Comparison of ENCODE assay signal across 28 cellular contexts in the genomic region with DNA sequence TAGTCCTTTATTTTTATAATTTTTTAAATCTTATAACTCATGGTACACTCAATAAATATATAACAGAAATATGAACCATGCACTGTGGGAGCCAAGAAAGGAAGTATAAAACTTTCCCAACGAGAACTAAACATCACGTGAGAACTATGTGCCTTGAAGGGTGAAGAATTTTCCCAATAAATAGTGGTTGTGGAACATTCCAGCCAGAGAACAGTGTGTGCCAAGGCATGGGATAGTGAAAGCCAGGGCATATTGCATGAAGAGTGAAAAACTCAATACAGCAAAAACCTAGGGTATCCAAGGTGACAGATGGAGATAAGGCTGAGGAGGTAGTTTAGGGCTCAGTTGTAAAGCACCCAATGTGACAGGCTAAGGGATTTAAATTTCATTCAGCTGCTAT.
"Had no signal": no experiment of that assay in that cellular context is flagged by ENCODE, and none has a peak within 500 bp of the region (broad histone marks: within the 10 kb centered on the region; RNA-seq: fewer than 3 reads in every experiment).

No MANE protein-coding gene starts in this region.

- H3K4me3 Mint-ChIP-seq: activated B cell treated with CpG ODN at 0.5 μM for 24 hours; activated CD8-positive, alpha-beta T cell treated with anti-CD3 and anti-CD28 coated beads for 36 hours; activated T-cell treated with anti-CD3 and anti-CD28 coated beads, Interleukin-2, amount 50 U/mL, for 4 hours; activated T-helper 17 cell treated with anti-CD3 and anti-CD28 coated beads, Interleukin-2, amount 50 U/mL, for 72 hours; natural killer cell; neural progenitor cell; T-helper 2 cell treated with Interferon-gamma antibody and Interleukin-4, amounts not matched to agents 5 μg/mL and 100 μg/mL, for 36 hours had no signal

- H3K4me2 ChIP-seq: neural progenitor cell had no signal

- H3K79me2 ChIP-seq: parathyroid adenoma had no signal

- H3K4me1 Mint-ChIP-seq: activated B cell treated with CpG ODN at 0.5 μM for 24 hours; activated T-helper 17 cell treated with anti-CD3 and anti-CD28 coated beads, Interleukin-2, amount 50 U/mL, for 72 hours; natural killer cell; neural progenitor cell had no signal

- H3K4me3 ChIP-seq: body of pancreas, esophagus muscularis mucosa, heart left ventricle, left lung, lower lobe of right lung, neural progenitor cell, psoas muscle, right atrium auricular region, suprapubic skin, tibial nerve had no signal

- H3K27me3 Mint-ChIP-seq: activated B cell treated with CpG ODN at 0.5 μM for 24 hours; activated T-helper 17 cell treated with anti-CD3 and anti-CD28 coated beads, Interleukin-2, amount 50 U/mL, for 72 hours had no signal

- H3K27me3 ChIP-seq: body of pancreas, esophagus muscularis mucosa, heart left ventricle, left lung, neural progenitor cell, right atrium auricular region, suprapubic skin, tibial nerve had no signal

- H3K36me3 Mint-ChIP-seq: natural killer cell, neural progenitor cell had no signal

- H3K27ac ChIP-seq: body of pancreas, esophagus muscularis mucosa, heart left ventricle, left lung, lower lobe of right lung, neural progenitor cell, parathyroid adenoma, psoas muscle, right atrium auricular region, suprapubic skin, tibial nerve had no signal

- H3K9me3 Mint-ChIP-seq: activated B cell treated with CpG ODN at 0.5 μM for 24 hours; activated CD8-positive, alpha-beta T cell treated with anti-CD3 and anti-CD28 coated beads for 36 hours; activated T-cell treated with anti-CD3 and anti-CD28 coated beads, Interleukin-2, amount 50 U/mL, for 4 hours; activated T-helper 17 cell treated with anti-CD3 and anti-CD28 coated beads, Interleukin-2, amount 50 U/mL, for 72 hours; natural killer cell; neural progenitor cell; T-helper 2 cell treated with Interferon-gamma antibody and Interleukin-4, amounts not matched to agents 5 μg/mL and 100 μg/mL, for 36 hours had no signal

- H3K27ac Mint-ChIP-seq: activated B cell treated with CpG ODN at 0.5 μM for 24 hours; activated CD8-positive, alpha-beta T cell treated with anti-CD3 and anti-CD28 coated beads for 36 hours; activated T-helper 17 cell treated with anti-CD3 and anti-CD28 coated beads, Interleukin-2, amount 50 U/mL, for 72 hours; natural killer cell; neural progenitor cell; T-helper 2 cell treated with Interferon-gamma antibody and Interleukin-4, amounts not matched to agents 5 μg/mL and 100 μg/mL, for 36 hours had no signal

- ATAC-seq: activated CD8-positive, alpha-beta T cell treated with anti-CD3 and anti-CD28 coated beads for 36 hours; activated T-cell treated with anti-CD3 and anti-CD28 coated beads, Interleukin-2, amount 50 U/mL, for 4 hours; activated T-helper 17 cell treated with anti-CD3 and anti-CD28 coated beads, Interleukin-2, amount 50 U/mL, for 72 hours; body of pancreas; heart left ventricle; left lung; lower lobe of right lung; natural killer cell; psoas muscle had no signal

- H3K9ac ChIP-seq: neural progenitor cell, parathyroid adenoma had no signal

- H3K4me1 ChIP-seq: body of pancreas, esophagus muscularis mucosa, heart left ventricle, left lung, lower lobe of right lung, neural progenitor cell, parathyroid adenoma, right atrium auricular region, suprapubic skin, tibial nerve had no signal

- H2AFZ ChIP-seq: neural progenitor cell, parathyroid adenoma had no signal

- H3K36me3 ChIP-seq: esophagus muscularis mucosa, heart left ventricle, left lung, lower lobe of right lung, neural progenitor cell, right atrium auricular region, suprapubic skin, tibial nerve had no signal

- H3K9me3 ChIP-seq: body of pancreas, esophagus muscularis mucosa, heart left ventricle, left lung, lower lobe of right lung, psoas muscle, right atrium auricular region, suprapubic skin, tibial nerve had no signal

- DNase-seq: activated B cell treated with CpG ODN at 0.5 μM for 24 hours; activated CD4-positive, alpha-beta T cell treated with anti-CD3 and anti-CD28 coated beads, Interleukin-2, amount 50 U/mL, for 1 hour; activated CD8-positive, alpha-beta T cell treated with anti-CD3 and anti-CD28 coated beads for 36 hours; activated gamma-delta T cell treated with Interleukin-2 at 50 U/mL for 16 hours; activated naive CD4-positive, alpha-beta T cell treated with anti-CD3 and anti-CD28 coated beads, Interleukin-2, amount 50 U/mL, for 16 hours; activated T-cell treated with anti-CD3 and anti-CD28 coated beads, Interleukin-2, amount 50 U/mL, for 4 hours; aorta; body of pancreas; dermis blood vessel endothelial cell; effector CD4-positive, alpha-beta T cell; heart left ventricle; hypothalamus; left lung; lower lobe of right lung; mesendoderm; natural killer cell; occipital lobe; psoas muscle; stimulated activated CD4-positive, alpha-beta T cell treated with anti-CD3 and anti-CD28 coated beads, Interleukin-15, amount 100 ng/mL, for 24 hours; stimulated activated naive CD4-positive, alpha-beta T cell had no signal
